In genomic region chr9:450057-450456, GRCh38 we compare ENCODE assay signal across 17 cellular contexts.
"Had no signal": no experiment of that assay in that cellular context is flagged by ENCODE, and none has a peak within 500 bp of the region (broad histone marks: within the 10 kb centered on the region; RNA-seq: fewer than 3 reads in every experiment).

No MANE protein-coding gene starts in this region.

- H3K4me3 Mint-ChIP-seq: naive thymus-derived CD4-positive, alpha-beta T cell; stimulated activated naive B cell treated with anti-CD40 and anti-IgM and Interleukin-4, amounts not matched to agents 10 μg/mL and 1 μg/mL and 100 μg/mL, for 72 hours; type B pancreatic cell had no signal

- H3K36me3 ChIP-seq: pancreas, SJCRH30 had no signal

- FAIRE-seq: colon, pancreas had no signal

- H3K27me3 Mint-ChIP-seq: naive thymus-derived CD4-positive, alpha-beta T cell; stimulated activated naive B cell treated with anti-CD40 and anti-IgM and Interleukin-4, amounts not matched to agents 10 μg/mL and 1 μg/mL and 100 μg/mL, for 72 hours; type B pancreatic cell had no signal

- H3K9me3 Mint-ChIP-seq: naive thymus-derived CD4-positive, alpha-beta T cell; stimulated activated naive B cell treated with anti-CD40 and anti-IgM and Interleukin-4, amounts not matched to agents 10 μg/mL and 1 μg/mL and 100 μg/mL, for 72 hours; type B pancreatic cell had no signal

- H3K36me3 Mint-ChIP-seq: type B pancreatic cell had no signal

- DNase-seq: activated CD8-positive, alpha-beta memory T cell treated with anti-CD3 and anti-CD28 coated beads, Interleukin-2, amount 50 U/mL, for 4 hours; activated naive CD4-positive, alpha-beta T cell treated with Interleukin-2 at 50 U/mL for 16 hours; adrenal gland; caudate nucleus; islet precursor cell; left lung; mucosa of descending colon; naive thymus-derived CD4-positive, alpha-beta T cell; pancreas; retina; SJCRH30; stimulated activated CD4-positive, alpha-beta T cell treated with anti-CD3 and anti-CD28 coated beads, Interleukin-2, amount 100 ng/mL, for 48 hours; stimulated activated naive B cell treated with anti-CD40 and anti-IgM and Interleukin-4, amounts not matched to agents 10 μg/mL and 1 μg/mL and 100 μg/mL, for 72 hours had no signal

- H3K27me3 ChIP-seq: adrenal gland, hepatocyte, left lung, pancreas, SJCRH30 had no signal

- H3K27ac ChIP-seq: adrenal gland, hepatocyte, left lung, pancreas, SJCRH30 had no signal

- H3K4me2 ChIP-seq: hepatocyte had no signal

- ATAC-seq: esophagus mucosa; left lung; mucosa of descending colon; naive thymus-derived CD4-positive, alpha-beta T cell; pancreas; stimulated activated naive B cell treated with anti-CD40 and anti-IgM and Interleukin-4, amounts not matched to agents 10 μg/mL and 1 μg/mL and 100 μg/mL, for 72 hours had no signal

- H3K4me1 ChIP-seq: adrenal gland, pancreas, SJCRH30 had no signal

- H3K9me3 ChIP-seq: adrenal gland, left lung, mucosa of descending colon, pancreas, SJCRH30 had no signal

- H2AFZ ChIP-seq: hepatocyte had no signal

- H3K27ac Mint-ChIP-seq: stimulated activated naive B cell treated with anti-CD40 and anti-IgM and Interleukin-4, amounts not matched to agents 10 μg/mL and 1 μg/mL and 100 μg/mL, for 72 hours; type B pancreatic cell had no signal

- H3K79me2 ChIP-seq: hepatocyte had no signal

- H3K4me3 ChIP-seq: adrenal gland, hepatocyte, left lung, mucosa of descending colon, pancreas, SJCRH30 had no signal

- H3K4me1 Mint-ChIP-seq: stimulated activated naive B cell treated with anti-CD40 and anti-IgM and Interleukin-4, amounts not matched to agents 10 μg/mL and 1 μg/mL and 100 μg/mL, for 72 hours had no signal
